ENCODE assay signal across 18 cellular contexts in genomic region chr3:110405830-110406580, GRCh38.
DNase-seq lines count a peak whose midpoint lies in the region; ATAC-seq, FAIRE-seq and TF ChIP-seq lines count a peak whose summit lies in the region.
"Had no signal": no experiment of that assay in that cellular context is flagged by ENCODE, and none has a peak within 500 bp of the region (broad histone marks: within the 10 kb centered on the region; RNA-seq: fewer than 3 reads in every experiment).

No MANE protein-coding gene starts in this region.

- WGBS in right lobe of liver (ENCODE audit: insufficient coverage, low coverage, low lambda C conversion rate, missing lambda C conversion rate), result 27% methylated on average over 1 of the region's 1 CpG
- WGBS in HepG2 (ENCODE audit: low lambda C conversion rate), result 11% methylated on average over 1 of the region's 1 CpG

- TF ChIP-seq CTCF in right lobe of liver (IDR thresholded peaks at IDR 0.05) (no peak), HepG2 (CRISPR knock-in tag; IDR thresholded peaks at IDR 0.05) (no peak), astrocyte of the cerebellum (IDR thresholded peaks at IDR 0.05; ENCODE audit: low read depth, low read length, missing control alignments) (no peak)

- ATAC-seq in right lobe of liver (peak in 3 of 4 donors; percentile 38 to 52 (median 51)), HepG2 (no peak), HG02610 (IDR thresholded peaks at IDR 0.05; ENCODE audit: unreplicated experiment) (no peak)

- H3K9ac ChIP-seq in HepG2 (ENCODE audit: insufficient read depth, low read depth, low read length), result no peak overlapping the region
- H3K9ac ChIP-seq: BLaER1, GM23248 had no signal

- H2AFZ ChIP-seq in HepG2 (ENCODE audit: low read length), result no peak overlapping the region
- H2AFZ ChIP-seq: GM23248 had no signal

- no peaks in the 10 kb centered on the region for H3K4me1 ChIP-seq in right lobe of liver
- no peaks in the 10 kb centered on the region for H3K4me1 ChIP-seq in HepG2 (ENCODE audit: insufficient read depth, low read length)
- H3K4me1 ChIP-seq: BLaER1 had no signal

- no peak overlapping the region for H3K4me3 ChIP-seq in right lobe of liver
- H3K4me3 ChIP-seq in HepG2 (replicated peaks in 1 of 3; ENCODE audit: insufficient read depth in 1 of 3, low read depth in 2 of 3, low read length in 3 of 3), result no peak overlapping the region
- H3K4me3 ChIP-seq in astrocyte of the cerebellum (ENCODE audit: low read depth, low read length), result no peak overlapping the region
- H3K4me3 ChIP-seq: BLaER1, GM23248 had no signal

- H3K27me3 ChIP-seq in right lobe of liver, result no peaks in the 10 kb centered on the region
- H3K27me3 ChIP-seq in HepG2 (ENCODE audit: control insufficient read depth in 1 of 2, insufficient read depth in 2 of 2, low read length in 2 of 2), result no peaks in the 10 kb centered on the region
- H3K27me3 ChIP-seq: BLaER1 had no signal

- no TSS peak for BruUV-seq in HepG2 (replicated peaks; lab: Mats Ljungman, UMichigan)

- DNase-seq in right lobe of liver (no peak), HepG2 (ENCODE audit: low spot score) (no peak), astrocyte of the cerebellum (ENCODE audit: low read depth) (peak; percentile 45), fibroblast of peridontal ligament (ENCODE audit: extremely low read depth) (peak; percentile 61), iPS-NIHi11 (ENCODE audit: low spot score) (no peak), activated gamma-delta T cell (lab: John Stamatoyannopoulos, UW) (no peak)
- DNase-seq: 8988T; CD4-positive, alpha-beta memory T cell; DMS153; DMS79; GDM1; GM23248; H9 had no signal

- H3K4me2 ChIP-seq in HepG2 (ENCODE audit: low read depth, low read length), result no peak overlapping the region
- H3K4me2 ChIP-seq: BLaER1 had no signal

- no peaks in the 10 kb centered on the region for H3K9me3 ChIP-seq in right lobe of liver
- H3K9me3 ChIP-seq in HepG2 (ENCODE audit: low read length), result 0 out of 2 replicates have a peak, but pooled peaks cover under 1% of the 10 kb centered on the region
- H3K9me3 ChIP-seq: BLaER1 had no signal

- POLR2A ChIA-PET in HepG2 (lab: Yijun Ruan, JAX), result interaction anchor here (0.8 kb wide), 1 partner anchor 9 kb away, joined by 3 read pairs; no protein-coding TSS in a partner anchor

- TF ChIP-seq RAD21 in HepG2 (CRISPR knock-in tag; IDR thresholded peaks at IDR 0.05), result no peak

- H3K27ac ChIP-seq in right lobe of liver (no peak overlapping the region), HepG2 (ENCODE audit: extremely low read length, insufficient read depth, low read length) (no peak overlapping the region)
- H3K27ac ChIP-seq: BLaER1, GM23248, HL-60 had no signal

- H3K79me2 ChIP-seq in HepG2 (ENCODE audit: insufficient read depth, low read length), result no peaks in the 10 kb centered on the region

- CTCF ChIA-PET in HepG2 (lab: Yijun Ruan, JAX; ENCODE audit: low intra/inter-chr PET ratio, low total read pairs), result no interaction called here

- intact Hi-C loops in right lobe of liver (cut with DNase I), result no loop called here
- intact Hi-C loops in HepG2 (cut with micrococcal nuclease; ENCODE audit: unreplicated experiment), result no loop called here

- no peak for TF ChIP-seq EP300 in HepG2 (IDR thresholded peaks at IDR 0.05; ENCODE audit: low read depth in 2 of 2, low read length in 2 of 2)
- no peak for TF ChIP-seq EP300 in HepG2 (CRISPR knock-in tag; IDR thresholded peaks at IDR 0.05; ENCODE audit: borderline replicate concordance)

- no peak for FAIRE-seq in HepG2 (lab: Jason Lieb, UNC)
- FAIRE-seq: GM12892, GM18507 had no signal

- H3K36me3 ChIP-seq in right lobe of liver (no peaks in the 10 kb centered on the region), HepG2 (replicated peaks in 1 of 2; ENCODE audit: control insufficient read depth in 1 of 2, insufficient read depth in 2 of 2, low read length in 2 of 2) (no peaks in the 10 kb centered on the region)
- H3K36me3 ChIP-seq: BLaER1 had no signal

- TF ChIP-seq POLR2A in right lobe of liver (IDR thresholded peaks at IDR 0.05) (no peak), HepG2 (IDR thresholded peaks at IDR 0.05; ENCODE audit: insufficient read depth in 1 of 2, low read depth in 2 of 2, low read length in 2 of 2) (no peak)

- H4K20me1 ChIP-seq in HepG2 (ENCODE audit: insufficient read depth, low read length), result no peaks in the 10 kb centered on the region
- H4K20me1 ChIP-seq: BLaER1 had no signal

- in situ Hi-C loops in HepG2 (cut with HindIII; ENCODE audit: extremely low pct_ligation_motif_present, low pct_unique_long_range_greater_than_20kb), result no loop called here
- in situ Hi-C loops in astrocyte of the cerebellum (cut with HindIII; ENCODE audit: low sequenced_read_pairs), result no loop called here

TF ChIP-seq in HepG2, 621 proteins besides CTCF, POLR2A, EP300 and RAD21 (continues in another document):
- TF ChIP-seq ASH2L (IDR thresholded peaks at IDR 0.05; ENCODE audit: insufficient read length, low read depth, low read length) (no peak), ZNF687 (CRISPR knock-in tag; IDR thresholded peaks at IDR 0.05) (no peak), TBP (CRISPR knock-in tag; IDR thresholded peaks at IDR 0.05) (no peak), CENPBD1 (CRISPR knock-in tag; IDR thresholded peaks at IDR 0.05; ENCODE audit: borderline replicate concordance, low read depth) (no peak), TFE3 (CRISPR knock-in tag; IDR thresholded peaks at IDR 0.05) (no peak), MTERF4 (CRISPR knock-in tag; IDR thresholded peaks at IDR 0.05) (no peak), RELA (CRISPR knock-in tag; IDR thresholded peaks at IDR 0.05) (no peak), RARG (CRISPR knock-in tag; IDR thresholded peaks at IDR 0.05; ENCODE audit: low read depth) (no peak), ZNF275 (CRISPR knock-in tag; IDR thresholded peaks at IDR 0.05; ENCODE audit: borderline replicate concordance) (no peak), ZNF160 (CRISPR knock-in tag; IDR thresholded peaks at IDR 0.05) (no peak), ZC3H13 (CRISPR knock-in tag; IDR thresholded peaks at IDR 0.05) (no peak)

Comparison
In these comparisons a context has a peak if more than half of its experiments do, and no peak if none do; other contexts are left out.
1. ATAC-seq: peak in right lobe of liver (3 of 4); none in HepG2 (single experiment) and HG02610 (single experiment).
2. DNase-seq: peak in astrocyte of the cerebellum (single experiment) and fibroblast of peridontal ligament (single experiment); none in right lobe of liver (0 of 3), HepG2 (single experiment), iPS-NIHi11 (single experiment) and activated gamma-delta T cell (single experiment).